Comparison of ENCODE assay signal across 27 cellular contexts in the genomic region with DNA sequence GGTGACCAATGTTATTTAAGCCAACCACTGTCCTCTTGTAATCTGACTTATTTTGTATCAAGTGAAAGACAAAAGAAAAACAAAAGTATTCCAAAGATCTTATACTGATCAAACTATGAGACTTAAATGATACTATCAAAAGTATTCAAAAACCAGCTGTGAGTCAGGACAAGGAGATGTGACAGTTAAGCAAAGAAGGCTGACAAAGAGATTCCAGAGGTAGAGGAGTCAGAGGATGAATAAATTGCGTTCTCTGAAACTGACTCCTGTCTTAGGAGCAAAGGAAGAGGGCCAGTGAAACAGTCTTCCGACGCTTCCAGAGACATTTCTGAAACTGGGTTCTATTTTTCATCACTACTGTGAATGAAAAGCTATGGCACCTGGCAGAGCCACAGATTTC.
"Had no signal": no experiment of that assay in that cellular context is flagged by ENCODE, and none has a peak within 500 bp of the region (broad histone marks: within the 10 kb centered on the region; RNA-seq: fewer than 3 reads in every experiment).

No MANE protein-coding gene starts in this region.

- H3K4me1 ChIP-seq: SJCRH30 had no signal

- H3K4me3 ChIP-seq: SJCRH30, SK-N-MC had no signal

- H3K27ac ChIP-seq: SJCRH30, SK-N-MC, WERI-Rb-1 had no signal

- DNase-seq: activated CD4-positive, alpha-beta memory T cell treated with anti-CD3 and anti-CD28 coated beads, Interleukin-2, amount 10 ng/mL, durations not matched to agents 7 days and 5 days; activated CD4-positive, alpha-beta T cell treated with anti-CD3 and anti-CD28 coated beads for 1 hour; activated CD4-positive, alpha-beta T cell treated with anti-CD3 and anti-CD28 coated beads for 48 hours; activated CD4-positive, CD25-positive, alpha-beta regulatory T cell; activated effector memory CD4-positive, alpha-beta T cell treated with Interleukin-2 at 50 U/mL for 16 hours; activated naive CD4-positive, alpha-beta T cell treated with anti-CD3 and anti-CD28 coated beads, Interleukin-2, amount 10 ng/mL, durations not matched to agents 7 days and 5 days; activated naive CD8-positive, alpha-beta T cell treated with anti-CD3 and anti-CD28 coated beads, Interleukin-2, amount 50 U/mL, for 24 hours; activated T-cell treated with anti-CD3 and anti-CD28 coated beads, Interleukin-2, amount 50 U/mL, for 24 hours; anterior cingulate cortex; caudate nucleus; NCI-H1048; NCI-H1105 treated with DMSO at 0.1 percent for 48 hours; NCI-H1436; NCI-H1694; NCI-H1930; NCI-H2081 treated with DMSO at 0.1 percent for 48 hours; NCI-H345; NCI-H524 treated with DMSO at 0.1 percent for 48 hours; SHP77; SJCRH30; T-cell; T-helper 2 cell; T-helper 9 cell; WERI-Rb-1 had no signal

- FAIRE-seq: bronchial epithelial cell, colon had no signal

- H3K27me3 ChIP-seq: SJCRH30 had no signal

- H3K36me3 ChIP-seq: SJCRH30 had no signal

- H3K9me3 ChIP-seq: SJCRH30 had no signal
